Comparison of ENCODE assay signal across 8 cellular contexts in the genomic region with DNA sequence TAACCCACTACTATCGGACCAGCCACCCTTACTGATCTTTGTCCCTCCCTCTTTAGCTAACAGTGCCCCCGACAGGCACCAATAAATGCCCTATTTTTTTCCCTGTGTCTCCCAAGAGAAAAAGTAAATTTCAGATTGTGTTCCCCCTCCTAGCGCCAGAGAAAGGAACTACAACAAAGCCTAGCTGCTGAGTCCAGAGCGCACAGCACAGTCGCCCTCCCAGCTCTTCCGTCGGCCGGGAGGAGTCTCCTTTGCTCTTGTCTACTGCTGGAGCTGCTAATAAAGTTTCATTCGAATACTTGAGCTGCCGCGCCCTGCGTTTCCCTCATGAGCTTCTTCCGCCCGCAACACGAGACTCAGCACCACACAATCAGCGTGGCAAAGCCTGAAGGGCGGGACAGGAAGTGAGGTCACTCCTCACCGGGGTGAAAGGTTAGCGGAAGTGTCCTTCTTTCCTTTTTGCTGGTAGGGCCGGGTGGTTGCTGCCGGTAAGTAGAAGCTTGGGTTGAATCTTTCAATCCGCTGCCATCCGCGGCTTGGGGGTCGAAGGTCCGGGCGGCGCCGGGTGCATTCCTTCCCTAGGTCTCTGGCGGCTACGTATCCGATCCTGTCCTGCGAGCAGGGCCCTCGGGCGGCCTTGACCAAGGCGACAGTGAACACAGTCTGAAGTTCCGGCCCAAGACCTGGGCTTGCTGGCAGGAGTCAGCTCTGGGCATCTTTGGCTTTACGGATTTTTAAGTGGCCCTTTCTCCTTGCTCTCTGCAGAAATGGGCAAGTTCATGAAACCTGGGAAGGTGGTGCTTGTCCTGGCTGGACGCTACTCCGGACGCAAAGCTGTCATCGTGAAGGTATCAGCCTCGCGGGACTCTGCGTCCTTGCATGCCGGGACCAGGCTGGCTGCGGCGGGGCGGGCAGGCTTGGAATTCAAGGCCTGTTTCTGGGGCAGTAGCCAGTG. TPM values are rescaled to one million over a fixed set of nuclear protein-coding genes. Genes with fewer than 3 reads are reported as not detected.
DNase-seq lines count a peak whose midpoint lies in the region; ATAC-seq and TF ChIP-seq lines count a peak whose summit lies in the region.

RPL27 (plus strand) TSS at position 436 of the 955 bp plus-strand sequence; CDS start at position 768, 332 bp downstream.

- no peaks in the 10 kb centered on the region for H3K9me3 Mint-ChIP-seq in chondrocyte (ENCODE audit: low read depth)

- peaks cover 5% of the 10 kb centered on the region for H3K36me3 ChIP-seq in kidney epithelial cell (ENCODE audit: control insufficient read depth, insufficient read depth, low read length)

- peaks cover 38% of the 10 kb centered on the region for H3K4me1 Mint-ChIP-seq in chondrocyte (ENCODE audit: low read depth)

- H3K36me3 Mint-ChIP-seq in chondrocyte (ENCODE audit: low read depth), result peaks cover 24% of the 10 kb centered on the region

- no peaks in the 10 kb centered on the region for H3K27me3 ChIP-seq in kidney epithelial cell (ENCODE audit: control insufficient read depth, insufficient read depth, low read length)

- DNase-seq in AG20443 (ENCODE audit: low spot score) (peak; percentile 96), NCI-H460 (ENCODE audit: extremely low read depth, low read depth) (peak; percentile 100), chondrocyte (ENCODE audit: low spot score) (peak; percentile 99), kidney epithelial cell (ENCODE audit: low read depth) (peak; percentile 100)
- DNase-seq in activated CD4-positive, alpha-beta T cell treated with anti-CD3 and anti-CD28 coated beads for 1 hour, result peak; percentile 96
- DNase-seq in stimulated activated CD4-positive, alpha-beta T cell treated with anti-CD3 and anti-CD28 coated beads, Interleukin-1b, Interleukin-23, amount 100 ng/mL, for 1 hour (ENCODE audit: low read depth in 2 of 2), result peak; percentile 93 to 95

- peak within 1 kb of the TSS; percentile 92 for H3K4me3 Mint-ChIP-seq in chondrocyte (ENCODE audit: unreplicated experiment)

- TF ChIP-seq CTCF in chondrocyte (IDR thresholded peaks at IDR 0.05), result peak; percentile 86
- TF ChIP-seq CTCF in kidney epithelial cell (IDR thresholded peaks at IDR 0.05; ENCODE audit: insufficient read depth, low read length, poor library complexity, severe bottlenecking), result peak; percentile 64

- H3K4me3 ChIP-seq in kidney epithelial cell (ENCODE audit: low read depth, low read length), result peak within 1 kb of the TSS; percentile 86

- H3K27me3 Mint-ChIP-seq in chondrocyte (ENCODE audit: low read depth), result no peaks in the 10 kb centered on the region

- H3K27ac Mint-ChIP-seq in chondrocyte (ENCODE audit: unreplicated experiment), result peak within 1 kb of the TSS; percentile 99

- ATAC-seq in GM19035 (IDR thresholded peaks at IDR 0.05; ENCODE audit: unreplicated experiment), result peak; percentile 93
- peak; percentile 77 for ATAC-seq in HG03378 (IDR thresholded peaks at IDR 0.05; ENCODE audit: unreplicated experiment)

RNA-seq across cellular contexts. Expression of gene RPL27, which starts in this region (rescaled TPM):
- total RNA-seq in NCI-H460 (2014; rRNA removed; shearing (Covaris generic)), result 2,857 and 2,900 TPM in 2 replicates
- polyA plus RNA-seq in NCI-H460 (2014; cell fraction: nucleus; rRNA removed), result 1,158 and 1,712 TPM in 2 replicates
- total RNA-seq in chondrocyte (738 to 860 TPM (median 747 TPM) in 3 replicates), kidney epithelial cell (1,478 and 1,940 TPM in 2 replicates)

Comparison
In these comparisons a context has a peak if more than half of its experiments do, and no peak if none do; other contexts are left out.
1. Peak in every context shown above with its lines: DNase-seq, ATAC-seq and H3K4me3 ChIP-seq.